In the genomic region with DNA sequence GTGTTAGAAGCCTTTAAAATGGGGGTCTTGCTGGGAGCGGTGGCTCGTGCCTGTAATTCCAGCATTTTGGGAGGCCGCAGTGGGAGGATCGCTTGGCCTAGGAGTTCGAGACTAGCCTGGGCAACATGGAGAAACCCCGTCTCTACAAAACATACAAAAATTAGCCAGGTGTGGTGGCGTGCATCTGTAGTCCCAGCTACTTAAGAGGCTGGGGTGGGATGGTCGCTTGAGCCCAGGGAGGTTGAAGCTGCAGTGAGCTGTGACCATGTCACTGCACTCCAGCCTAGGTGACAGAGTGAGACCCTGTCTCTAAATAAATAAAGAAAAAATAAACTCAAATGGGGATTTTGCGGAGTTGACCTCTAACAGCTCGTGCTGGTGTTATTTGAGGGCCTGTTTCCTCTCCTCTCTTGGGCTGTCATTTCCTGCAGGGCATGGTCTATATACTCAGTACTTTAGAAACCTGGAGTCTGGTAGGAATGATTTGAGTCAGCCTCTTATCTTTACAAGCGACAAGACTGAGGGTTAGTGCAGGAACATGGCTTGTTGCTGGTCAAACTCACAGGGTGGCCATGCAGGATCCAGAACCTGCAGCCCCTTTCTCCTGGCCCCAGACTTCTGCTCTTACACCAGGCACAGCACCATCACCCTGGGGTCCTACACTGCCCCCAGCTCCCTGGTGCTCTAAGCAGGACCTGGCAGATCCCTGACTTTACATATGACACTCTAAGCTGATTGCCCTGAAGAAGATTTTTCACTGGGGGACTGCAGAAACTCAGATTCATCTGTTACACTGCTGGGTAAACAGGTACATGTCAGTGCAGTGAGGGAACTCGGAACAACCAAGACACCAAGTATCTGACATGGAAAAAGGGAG, we compare ENCODE assay signal across 8 cellular contexts. TPM values are rescaled to one million over a fixed set of nuclear protein-coding genes. Genes with fewer than 3 reads are reported as not detected.
DNase-seq lines count a peak whose midpoint lies in the region; ATAC-seq and TF ChIP-seq lines count a peak whose summit lies in the region.

No MANE protein-coding gene starts in this region.

- H3K9me3 ChIP-seq in heart left ventricle (no peaks in the 10 kb centered on the region), uterus (no peaks in the 10 kb centered on the region)

- H3K36me3 ChIP-seq in heart left ventricle = peaks cover 0 to 27% (median 16%) of the 10 kb centered on the region in 9 donors
- H3K36me3 ChIP-seq in uterus = no peaks in the 10 kb centered on the region

- H3K4me3 ChIP-seq in heart left ventricle (no peak overlapping the region), uterus (no peak overlapping the region)

- WGBS in heart left ventricle, 4 donors = 65 to 72% (median 70%) methylated on average over 12 of the region's 12 CpGs

- DNase-seq in Right ventricle myocardium superior = no peak
- no peak for DNase-seq in cardiac septum (ENCODE audit: low spot score)
- DNase-seq in heart left ventricle = no peak
- DNase-seq in uterus = no peak
- DNase-seq in NCI-H146 treated with DMSO at 0.1 percent for 48 hours (lab: John Stamatoyannopoulos, UW; ENCODE audit: unreplicated experiment) = no peak
- DNase-seq in NCI-H1092 treated with DMSO at 0.1 percent for 48 hours (lab: John Stamatoyannopoulos, UW) = no peak

- H3K4me1 ChIP-seq in heart left ventricle = peaks cover 13 to 75% (median 60%) of the 10 kb centered on the region in 12 donors
- peaks cover 0 to 7% of the 10 kb centered on the region in 2 donors for H3K4me1 ChIP-seq in uterus

- TF ChIP-seq POLR2A in heart left ventricle (IDR thresholded peaks at IDR 0.05) (no peak), uterus (IDR thresholded peaks at IDR 0.05) (no peak)

- intact Hi-C loops in Right ventricle myocardium superior (cut with DNase I) (no loop called here), cardiac septum (cut with DNase I) (no loop called here), heart left ventricle (cut with DNase I) (loop anchor here in 2 of 10 donors (5.0 kb wide), 1 partner anchor 35 kb away; no protein-coding TSS in a partner anchor), uterus (cut with DNase I; ENCODE audit: low total_unique reads) (no loop called here)

- no peak for TF ChIP-seq CTCF in heart left ventricle (IDR thresholded peaks at IDR 0.05)
- TF ChIP-seq CTCF in uterus (IDR thresholded peaks at IDR 0.05) = no peak

- peak overlapping the region in 11 of 12 donors; percentile 20 to 82 (median 66) for H3K27ac ChIP-seq in heart left ventricle
- peak overlapping the region; percentile 0 to 51 for H3K27ac ChIP-seq in uterus

- ATAC-seq in Right ventricle myocardium superior (ENCODE audit: poor library complexity) (peak; percentile 49), HG03175 (IDR thresholded peaks at IDR 0.05; ENCODE audit: unreplicated experiment) (peak; percentile 84), heart left ventricle (peak in 3 of 4 donors; percentile 57 to 71 (median 70)), GM19397 (IDR thresholded peaks at IDR 0.05; ENCODE audit: unreplicated experiment) (no peak)

- no peaks in the 10 kb centered on the region for H3K27me3 ChIP-seq in heart left ventricle
- no peaks in the 10 kb centered on the region for H3K27me3 ChIP-seq in uterus

RNA-seq across cellular contexts. Expression of a gene that starts 15.1 kb away (rescaled TPM):
- total RNA-seq in Right ventricle myocardium superior (47.2 TPM), cardiac septum (42.2 TPM), heart left ventricle (10 to 100 TPM; 28.2 to 70.8 (median 43.9) TPM), uterus (10 to 100 TPM; 12.8 to 45.2 (median 26.1) TPM)
- 10 to 100 TPM; 25.6 to 46.5 TPM for polyA plus RNA-seq in heart left ventricle
